In genomic region chr3:49453621-49454315, GRCh38 we compare ENCODE assay signal across 24 cellular contexts.
"Had no signal": no experiment of that assay in that cellular context is flagged by ENCODE, and none has a peak within 500 bp of the region (broad histone marks: within the 10 kb centered on the region; RNA-seq: fewer than 3 reads in every experiment).

No MANE protein-coding gene starts in this region.

- H3K4me3 Mint-ChIP-seq: mesothelial cell of epicardium; naive B cell; natural killer cell treated with Interleukin-12 subunit alpha and Interleukin-12 subunit beta and Interleukin-15 and Interleukin-18, amount 100 ng/mL, for 72 hours; stimulated activated memory B cell treated with anti-CD40 and anti-IgM and Interleukin-4, amounts not matched to agents 10 μg/mL and 1 μg/mL and 100 μg/mL, for 72 hours; type B pancreatic cell had no signal

- H3K9me3 Mint-ChIP-seq: mesothelial cell of epicardium; naive B cell; natural killer cell treated with Interleukin-12 subunit alpha and Interleukin-12 subunit beta and Interleukin-15 and Interleukin-18, amount 100 ng/mL, for 72 hours; stimulated activated memory B cell treated with anti-CD40 and anti-IgM and Interleukin-4, amounts not matched to agents 10 μg/mL and 1 μg/mL and 100 μg/mL, for 72 hours; type B pancreatic cell had no signal

- H3K27ac Mint-ChIP-seq: natural killer cell treated with Interleukin-12 subunit alpha and Interleukin-12 subunit beta and Interleukin-15 and Interleukin-18, amount 100 ng/mL, for 72 hours; stimulated activated memory B cell treated with anti-CD40 and anti-IgM and Interleukin-4, amounts not matched to agents 10 μg/mL and 1 μg/mL and 100 μg/mL, for 72 hours; type B pancreatic cell had no signal

- DNase-seq: cerebellar nuclear complex; dorsolateral prefrontal cortex; effector CD4-positive, alpha-beta T cell; head of caudate nucleus; left colon; mesenchymal stem cell; naive B cell; nucleus accumbens; right cardiac atrium; spleen; stimulated activated CD4-positive, alpha-beta T cell treated with anti-CD3 and anti-CD28 coated beads, Interleukin-4, amount 100 ng/mL, for 4 hours; stimulated activated naive CD8-positive, alpha-beta T cell treated with anti-CD3 and anti-CD28 coated beads, Interleukin-15, Interleukin-2, amounts not matched to agents 100 U/mL and 50 U/mL, for 24 hours; substantia nigra; tibial artery had no signal

- H3K36me3 Mint-ChIP-seq: mesothelial cell of epicardium; naive B cell; natural killer cell treated with Interleukin-12 subunit alpha and Interleukin-12 subunit beta and Interleukin-15 and Interleukin-18, amount 100 ng/mL, for 72 hours; stimulated activated memory B cell treated with anti-CD40 and anti-IgM and Interleukin-4, amounts not matched to agents 10 μg/mL and 1 μg/mL and 100 μg/mL, for 72 hours; type B pancreatic cell had no signal

- H3K27me3 Mint-ChIP-seq: natural killer cell treated with Interleukin-12 subunit alpha and Interleukin-12 subunit beta and Interleukin-15 and Interleukin-18, amount 100 ng/mL, for 72 hours; stimulated activated memory B cell treated with anti-CD40 and anti-IgM and Interleukin-4, amounts not matched to agents 10 μg/mL and 1 μg/mL and 100 μg/mL, for 72 hours; type B pancreatic cell had no signal

- H3K27ac ChIP-seq: dorsolateral prefrontal cortex, prostate gland, spleen, testis had no signal

- H3K36me3 ChIP-seq: prostate gland, spleen, tibial artery had no signal

- H3K4me3 ChIP-seq: dorsolateral prefrontal cortex, mucosa of descending colon, prostate gland, skin epidermis, spleen, testis, tibial artery had no signal

- H3K9me3 ChIP-seq: mucosa of descending colon, prostate gland, spleen, testis, tibial artery had no signal

- FAIRE-seq: frontal cortex, islet of Langerhans had no signal

- H3K27me3 ChIP-seq: dorsolateral prefrontal cortex, spleen, testis, tibial artery had no signal

- H3K4me1 ChIP-seq: prostate gland had no signal
